In genomic region chr5:149143470-149143869, GRCh38 we compare ENCODE assay signal across 16 cellular contexts. TPM values are rescaled to one million over a fixed set of nuclear protein-coding genes. Genes with fewer than 3 reads are reported as not detected.
DNase-seq lines count a peak whose midpoint lies in the region; ATAC-seq and TF ChIP-seq lines count a peak whose summit lies in the region.
"Had no signal": no experiment of that assay in that cellular context is flagged by ENCODE, and none has a peak within 500 bp of the region (broad histone marks: within the 10 kb centered on the region; RNA-seq: fewer than 3 reads in every experiment).

No MANE protein-coding gene starts in this region.

- H3K27ac ChIP-seq in gastroesophageal sphincter: peak overlapping the region; percentile 9 to 89 (median 72)
- H3K27ac ChIP-seq: BLaER1 treated with 17β-estradiol and CSF1 and Interleukin-3, amounts not matched to agents 10 nM and 100 nM had no signal

- CTCF ChIA-PET in BJ (lab: Yijun Ruan, JAX): interaction anchor here (0.9 to 17.8 kb wide), 9 partner anchors 9 to 126 kb away, joined by 3 to 339 read pairs (median 7); no protein-coding TSS in a partner anchor

- DNase-seq in BJ (ENCODE audit: low read depth) (peak; percentile 50), astrocyte of the hippocampus (ENCODE audit: low read depth, low spot score) (peak; percentile 74), pulmonary artery endothelial cell (ENCODE audit: low read depth, low spot score) (peak; percentile 55), retina (no peak), RPMI8226 (no peak), kidney tubule cell (ENCODE audit: low spot score) (no peak)
- no peak for DNase-seq in activated T-cell treated with anti-CD3 and anti-CD28 coated beads, Interleukin-2, amount 50 U/mL, for 24 hours
- DNase-seq: aorta; MM.1S; naive B cell; NCI-H510A treated with DMSO at 0.1 percent for 48 hours; stimulated activated CD4-positive, alpha-beta T cell treated with anti-CD3 and anti-CD28 coated beads, Interleukin-2, amount 100 ng/mL, for 24 hours; T-cell had no signal

- ATAC-seq in gastroesophageal sphincter: peak; percentile 58
- ATAC-seq: T-cell had no signal

- no peak overlapping the region for H3K4me3 Mint-ChIP-seq in activated T-cell treated with anti-CD3 and anti-CD28 coated beads, Interleukin-2, amount 50 U/mL, for 24 hours
- H3K4me3 Mint-ChIP-seq: naive B cell, T-cell had no signal

- H3K27ac Mint-ChIP-seq in activated T-cell treated with anti-CD3 and anti-CD28 coated beads, Interleukin-2, amount 50 U/mL, for 24 hours: no peak overlapping the region
- H3K27ac Mint-ChIP-seq: naive B cell, T-cell had no signal

- TF ChIP-seq EP300 in gastroesophageal sphincter (IDR thresholded peaks at IDR 0.05): no peak

- H3K4me1 Mint-ChIP-seq in activated T-cell treated with anti-CD3 and anti-CD28 coated beads, Interleukin-2, amount 50 U/mL, for 24 hours (ENCODE audit: low read depth): peaks cover 3% of the 10 kb centered on the region

- peaks cover 0 to 41% (median 20%) of the 10 kb centered on the region in 3 donors for H3K4me1 ChIP-seq in gastroesophageal sphincter
- H3K4me1 ChIP-seq: HAP-1 had no signal

- H3K9me3 Mint-ChIP-seq in activated T-cell treated with anti-CD3 and anti-CD28 coated beads, Interleukin-2, amount 50 U/mL, for 24 hours: no peaks in the 10 kb centered on the region

- TF ChIP-seq POLR2A in gastroesophageal sphincter (IDR thresholded peaks at IDR 0.05): no peak

- H3K4me3 ChIP-seq in BJ (ENCODE audit: low read depth, low read length) (no peak overlapping the region), gastroesophageal sphincter (peak overlapping the region in 1 of 2 donors; percentile 78)
- H3K4me3 ChIP-seq: HAP-1 had no signal

- H3K36me3 ChIP-seq in BJ (ENCODE audit: control insufficient read depth, insufficient read depth, low read length) (no peaks in the 10 kb centered on the region), gastroesophageal sphincter (no peaks in the 10 kb centered on the region)
- H3K36me3 ChIP-seq: BLaER1 treated with 17β-estradiol and CSF1 and Interleukin-3, amounts not matched to agents 10 nM and 100 nM; HAP-1 had no signal

- POLR2A ChIA-PET in BJ (lab: Charles Lee): interaction anchor here (0.6 kb wide), 3 partner anchors 20 to 111 kb away, joined by 4 to 13 read pairs (median 5); no protein-coding TSS in a partner anchor

- 4 to 8% methylated on average over 2 of the region's 2 CpGs for WGBS in gastroesophageal sphincter (ENCODE audit: low coverage in 1 of 2), 2 donors

- H3K27me3 Mint-ChIP-seq in activated T-cell treated with anti-CD3 and anti-CD28 coated beads, Interleukin-2, amount 50 U/mL, for 24 hours: peaks cover 23% of the 10 kb centered on the region

- TF ChIP-seq CTCF in BJ (IDR thresholded peaks at IDR 0.05; ENCODE audit: insufficient read depth, low read depth, low read length) (no peak), gastroesophageal sphincter (IDR thresholded peaks at IDR 0.05) (no peak)

- H3K27me3 ChIP-seq in BJ (ENCODE audit: control insufficient read depth, insufficient read depth, low read length): no peaks in the 10 kb centered on the region
- H3K27me3 ChIP-seq in gastroesophageal sphincter: no peaks in the 10 kb centered on the region

- H3K36me3 Mint-ChIP-seq in activated T-cell treated with anti-CD3 and anti-CD28 coated beads, Interleukin-2, amount 50 U/mL, for 24 hours (ENCODE audit: low read depth): no peaks in the 10 kb centered on the region
- H3K36me3 Mint-ChIP-seq: naive B cell had no signal

- H3K9me3 ChIP-seq in gastroesophageal sphincter: no peaks in the 10 kb centered on the region
- H3K9me3 ChIP-seq: HAP-1 had no signal

RNA-seq across cellular contexts. Expression of gene ABLIM3, which starts 2.2 kb away (rescaled TPM):
- polyA plus RNA-seq in BJ (2011; rRNA removed): 14.0 and 25.7 TPM in 2 replicates
- polyA minus RNA-seq in BJ (2011; rRNA and poly(A)+ RNA removed): 31.1 and 37.2 TPM in 2 replicates
- total RNA-seq in gastroesophageal sphincter: 10 to 100 TPM; 14.8 to 50.7 (median 25.4) TPM
- 18.8 and 21.3 TPM in 2 replicates for total RNA-seq in pulmonary artery endothelial cell

Comparison
In these comparisons a context has a peak if more than half of its experiments do, and no peak if none do; other contexts are left out.
1. DNase-seq: peak in BJ (single experiment), astrocyte of the hippocampus (single experiment) and pulmonary artery endothelial cell (single experiment); none in activated T-cell treated with anti-CD3 and anti-CD28 coated beads, Interleukin-2, amount 50 U/mL, for 24 hours (single experiment), retina (single experiment), RPMI8226 (single experiment) and kidney tubule cell (single experiment).